ENCODE assay signal across 8 cellular contexts in the genomic region with DNA sequence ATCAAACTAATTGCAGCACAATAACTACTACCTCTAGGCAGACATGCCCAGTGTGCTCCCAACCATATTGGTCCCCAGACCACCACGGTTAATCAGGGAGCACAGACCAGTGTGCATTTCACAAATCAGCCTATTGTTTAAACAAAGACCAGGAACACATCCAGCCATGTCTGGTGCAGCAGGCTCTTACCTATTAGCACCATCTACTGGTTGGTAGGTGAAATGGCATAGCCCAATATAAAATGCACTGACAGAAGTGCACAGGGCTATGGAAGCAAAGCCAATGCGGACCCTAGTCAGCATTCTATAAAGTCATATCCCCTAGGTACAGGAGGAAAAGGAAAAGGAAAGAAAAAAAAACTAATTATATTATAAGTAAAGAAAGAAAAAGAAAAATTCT. TPM values are rescaled to one million over a fixed set of nuclear protein-coding genes. Genes with fewer than 3 reads are reported as not detected.
DNase-seq lines count a peak whose midpoint lies in the region; ATAC-seq and TF ChIP-seq lines count a peak whose summit lies in the region.

No MANE protein-coding gene starts in this region.

- peak; percentile 1 for DNase-seq in G401 (ENCODE audit: low spot score)
- peak; percentile 39 for DNase-seq in NCI-H526 treated with DMSO at 0.1 percent for 48 hours (lab: John Stamatoyannopoulos, UW)
- DNase-seq in cardiac fibroblast (ENCODE audit: low read depth in 2 of 2): peak; percentile 4 to 38
- DNase-seq in mesothelial cell of epicardium (ENCODE audit: low spot score in 2 of 2, unreplicated experiment in 2 of 2): no peak
- DNase-seq in omental fat pad (ENCODE audit: low spot score): no peak
- no peak for DNase-seq in activated effector memory CD4-positive, alpha-beta T cell treated with Interleukin-2 at 50 U/mL for 16 hours

- no peak overlapping the region for H3K27ac Mint-ChIP-seq in mesothelial cell of epicardium

- peaks cover 42% of the 10 kb centered on the region for H3K9me3 Mint-ChIP-seq in mesothelial cell of epicardium

- H3K4me3 Mint-ChIP-seq in mesothelial cell of epicardium: no peak overlapping the region

- in situ Hi-C loops in G401 (cut with HindIII; ENCODE audit: low sequenced_read_pairs): no loop called here

- no peaks in the 10 kb centered on the region for H3K27me3 Mint-ChIP-seq in mesothelial cell of epicardium (ENCODE audit: low read depth)

- no peaks in the 10 kb centered on the region for H3K36me3 Mint-ChIP-seq in mesothelial cell of epicardium

- no peaks in the 10 kb centered on the region for H3K4me1 Mint-ChIP-seq in mesothelial cell of epicardium

- ATAC-seq in GM19438 (IDR thresholded peaks at IDR 0.05; ENCODE audit: low read depth, unreplicated experiment) (peak; percentile 97), HG03175 (IDR thresholded peaks at IDR 0.05; ENCODE audit: unreplicated experiment) (peak; percentile 92), omental fat pad (ENCODE audit: low FRiP score) (no peak)

- no peak overlapping the region for H3K4me3 ChIP-seq in cardiac fibroblast (replicated peaks in 1 of 2; ENCODE audit: low read depth in 2 of 2, low read length in 2 of 2)

- TF ChIP-seq CTCF in cardiac fibroblast (IDR thresholded peaks at IDR 0.05; ENCODE audit: low read depth, low read length) (peak; percentile 72), mesothelial cell of epicardium (IDR thresholded peaks at IDR 0.05; ENCODE audit: unreplicated experiment) (peak; percentile 40), omental fat pad (IDR thresholded peaks at IDR 0.05) (no peak)

RNA-seq across cellular contexts. Expression of a gene that starts 15.5 kb away (rescaled TPM):
- not detected in 2 replicates for total RNA-seq in G401 (2014; rRNA removed; shearing (Covaris generic))
- total RNA-seq in mesothelial cell of epicardium (not detected in 3 replicates), omental fat pad (not detected)

Comparison
In these comparisons a context has a peak if more than half of its experiments do, and no peak if none do; other contexts are left out.
1. DNase-seq: peak in G401 (single experiment), NCI-H526 treated with DMSO at 0.1 percent for 48 hours (single experiment) and cardiac fibroblast (2 of 2); none in mesothelial cell of epicardium (0 of 2), omental fat pad (single experiment) and activated effector memory CD4-positive, alpha-beta T cell treated with Interleukin-2 at 50 U/mL for 16 hours (single experiment).
2. CTCF ChIP-seq: peak in cardiac fibroblast (single experiment) and mesothelial cell of epicardium (single experiment); none in omental fat pad (0 of 3).